In genomic region chr1:245322673-245323072, GRCh38 we compare ENCODE assay signal across 24 cellular contexts.
DNase-seq lines count a peak whose midpoint lies in the region; ATAC-seq, FAIRE-seq and TF ChIP-seq lines count a peak whose summit lies in the region.
"Had no signal": no experiment of that assay in that cellular context is flagged by ENCODE, and none has a peak within 500 bp of the region (broad histone marks: within the 10 kb centered on the region; RNA-seq: fewer than 3 reads in every experiment).

No MANE protein-coding gene starts in this region.

- peak overlapping the region; percentile 40 for H3K27ac ChIP-seq in cardiac muscle cell
- no peak overlapping the region for H3K27ac ChIP-seq in right cardiac atrium (ENCODE audit: low read length)
- no peak overlapping the region for H3K27ac ChIP-seq in OCI-LY3 (ENCODE audit: low read length)
- H3K27ac ChIP-seq in astrocyte (ENCODE audit: low read depth, low read length): no peak overlapping the region
- H3K27ac ChIP-seq: HL-60, prostate gland, suprapubic skin had no signal

- no peak overlapping the region for H3K27ac Mint-ChIP-seq in astrocyte (ENCODE audit: unreplicated experiment)
- H3K27ac Mint-ChIP-seq: activated naive CD4-positive, alpha-beta T cell treated with anti-CD3 and anti-CD28 coated beads, Interleukin-2, amount 50 U/mL, for 24 hours; brain; immature natural killer cell; natural killer cell treated with Interleukin-12 subunit alpha and Interleukin-12 subunit beta and Interleukin-15 and Interleukin-18, amount 100 ng/mL, for 72 hours had no signal

- TF ChIP-seq CTCF in cardiac muscle cell (IDR thresholded peaks at IDR 0.05; ENCODE audit: low read depth, low read length) (no peak), OCI-LY3 (IDR thresholded peaks at IDR 0.05; ENCODE audit: low read depth, low read length) (peak; percentile 41), astrocyte (IDR thresholded peaks at IDR 0.05; ENCODE audit: insufficient read depth, low read depth, low read length) (no peak)

- ATAC-seq in right cardiac atrium (no peak), left lobe of liver (no peak)
- ATAC-seq: natural killer cell treated with Interleukin-12 subunit alpha and Interleukin-12 subunit beta and Interleukin-15 and Interleukin-18, amount 100 ng/mL, for 72 hours had no signal

- H3K4me1 Mint-ChIP-seq in astrocyte (ENCODE audit: low read depth, unreplicated experiment): peaks cover 11% of the 10 kb centered on the region
- H3K4me1 Mint-ChIP-seq: activated naive CD4-positive, alpha-beta T cell treated with anti-CD3 and anti-CD28 coated beads, Interleukin-2, amount 50 U/mL, for 24 hours; immature natural killer cell had no signal

- H3K4me3 ChIP-seq in cardiac muscle cell: no peak overlapping the region
- H3K4me3 ChIP-seq in right cardiac atrium (ENCODE audit: low read length): no peak overlapping the region
- no peak overlapping the region for H3K4me3 ChIP-seq in OCI-LY3 (ENCODE audit: low read length)
- no peak overlapping the region for H3K4me3 ChIP-seq in astrocyte (ENCODE audit: insufficient read depth, low read depth, low read length)
- no peak overlapping the region for H3K4me3 ChIP-seq in HAP-1
- H3K4me3 ChIP-seq: lung, prostate gland, smooth muscle cell, suprapubic skin had no signal

- H3K27me3 Mint-ChIP-seq in astrocyte (ENCODE audit: low read depth, unreplicated experiment): peaks cover 12% of the 10 kb centered on the region
- H3K27me3 Mint-ChIP-seq: activated naive CD4-positive, alpha-beta T cell treated with anti-CD3 and anti-CD28 coated beads, Interleukin-2, amount 50 U/mL, for 24 hours had no signal

- FAIRE-seq in astrocyte (lab: Jason Lieb, UNC) (peak; percentile 59), urothelium cell line (lab: Jason Lieb, UNC) (no peak)
- FAIRE-seq: TTC549 had no signal

- intact Hi-C loops in right cardiac atrium (cut with DNase I): no loop called here

- DNase-seq in cardiac muscle cell (ENCODE audit: low read depth in 1 of 2, low spot score in 1 of 2) (no peak), right cardiac atrium (no peak), astrocyte (ENCODE audit: low read depth) (peak; percentile 54), urothelium cell line (ENCODE audit: low spot score) (peak; percentile 62), left lobe of liver (ENCODE audit: low spot score) (no peak), NCI-H2227 (lab: John Stamatoyannopoulos, UW; ENCODE audit: unreplicated experiment) (no peak), HAP-1 (ENCODE audit: low spot score in 2 of 2) (no peak)
- DNase-seq: activated CD4-positive, alpha-beta T cell treated with anti-CD3 and anti-CD28 coated beads, Interleukin-2, amount 50 U/mL, for 1 hour; Caco-2; GDM1; immature natural killer cell; KG1; NCI-H1417 treated with DMSO at 0.1 percent for 48 hours; NCI-H446 had no signal

- H3K4me2 ChIP-seq in OCI-LY3 (ENCODE audit: low read length): no peak overlapping the region
- no peak overlapping the region for H3K4me2 ChIP-seq in astrocyte (ENCODE audit: low read length)
- H3K4me2 ChIP-seq: smooth muscle cell had no signal

- H3K4me3 Mint-ChIP-seq in astrocyte (ENCODE audit: unreplicated experiment): no peak overlapping the region
- H3K4me3 Mint-ChIP-seq: activated naive CD4-positive, alpha-beta T cell treated with anti-CD3 and anti-CD28 coated beads, Interleukin-2, amount 50 U/mL, for 24 hours; brain; immature natural killer cell; natural killer cell treated with Interleukin-12 subunit alpha and Interleukin-12 subunit beta and Interleukin-15 and Interleukin-18, amount 100 ng/mL, for 72 hours had no signal

- 72% methylated on average over 4 of the region's 4 CpGs for WGBS in right cardiac atrium

- no peaks in the 10 kb centered on the region for H3K36me3 ChIP-seq in cardiac muscle cell
- no peaks in the 10 kb centered on the region for H3K36me3 ChIP-seq in OCI-LY3 (replicated peaks; ENCODE audit: low read depth, low read length)
- H3K36me3 ChIP-seq in astrocyte (ENCODE audit: insufficient read depth, low read length): no peaks in the 10 kb centered on the region
- H3K36me3 ChIP-seq in HAP-1 (replicated peaks): no peaks in the 10 kb centered on the region
- H3K36me3 ChIP-seq: prostate gland, suprapubic skin had no signal

- H3K36me3 Mint-ChIP-seq in astrocyte (ENCODE audit: low read depth, unreplicated experiment): peaks cover 2% of the 10 kb centered on the region
- H3K36me3 Mint-ChIP-seq: activated naive CD4-positive, alpha-beta T cell treated with anti-CD3 and anti-CD28 coated beads, Interleukin-2, amount 50 U/mL, for 24 hours; brain; immature natural killer cell; natural killer cell treated with Interleukin-12 subunit alpha and Interleukin-12 subunit beta and Interleukin-15 and Interleukin-18, amount 100 ng/mL, for 72 hours had no signal

- H3K27me3 ChIP-seq in cardiac muscle cell: no peaks in the 10 kb centered on the region
- no peaks in the 10 kb centered on the region for H3K27me3 ChIP-seq in right cardiac atrium (ENCODE audit: control insufficient read depth, insufficient read depth)
- H3K27me3 ChIP-seq in OCI-LY3 (ENCODE audit: low read depth, low read length): peaks cover 41% of the 10 kb centered on the region
- H3K27me3 ChIP-seq in astrocyte (ENCODE audit: insufficient read depth, low read length): no peaks in the 10 kb centered on the region
- H3K27me3 ChIP-seq in HAP-1 (ENCODE audit: low read depth): no peaks in the 10 kb centered on the region
- H3K27me3 ChIP-seq: suprapubic skin had no signal

- no peaks in the 10 kb centered on the region for H3K9me3 ChIP-seq in cardiac muscle cell (ENCODE audit: low read depth)
- no peaks in the 10 kb centered on the region for H3K9me3 ChIP-seq in right cardiac atrium (ENCODE audit: control insufficient read depth, low read length)
- H3K9me3 ChIP-seq in OCI-LY3 (ENCODE audit: insufficient read depth, low read length): no peaks in the 10 kb centered on the region
- H3K9me3 ChIP-seq in astrocyte (ENCODE audit: insufficient read depth, low read depth, low read length): no peaks in the 10 kb centered on the region
- H3K9me3 ChIP-seq in HAP-1: no peaks in the 10 kb centered on the region
- H3K9me3 ChIP-seq: Caco-2, prostate gland, suprapubic skin had no signal

- no peaks in the 10 kb centered on the region for H3K9me3 Mint-ChIP-seq in astrocyte (ENCODE audit: unreplicated experiment)
- H3K9me3 Mint-ChIP-seq: activated naive CD4-positive, alpha-beta T cell treated with anti-CD3 and anti-CD28 coated beads, Interleukin-2, amount 50 U/mL, for 24 hours; brain; immature natural killer cell; natural killer cell treated with Interleukin-12 subunit alpha and Interleukin-12 subunit beta and Interleukin-15 and Interleukin-18, amount 100 ng/mL, for 72 hours had no signal

- H2AFZ ChIP-seq in OCI-LY3 (ENCODE audit: low read depth, low read length) (no peak overlapping the region), astrocyte (ENCODE audit: low read depth, low read length) (no peak overlapping the region)

- in situ Hi-C loops in HAP-1 (cut with MboI; ENCODE audit: low sequenced_read_pairs): no loop called here

- H4K20me1 ChIP-seq in OCI-LY3 (ENCODE audit: insufficient read depth, low read length) (no peaks in the 10 kb centered on the region), astrocyte (ENCODE audit: insufficient read depth, low read length) (peaks cover 19% of the 10 kb centered on the region)

- H3K79me2 ChIP-seq in OCI-LY3 (ENCODE audit: low read length): no peaks in the 10 kb centered on the region
- H3K79me2 ChIP-seq in astrocyte (ENCODE audit: insufficient read depth, low read length): no peaks in the 10 kb centered on the region

- H3K4me1 ChIP-seq in cardiac muscle cell (ENCODE audit: low read depth) (peaks cover 50% of the 10 kb centered on the region), right cardiac atrium (ENCODE audit: control insufficient read depth, insufficient read depth, low read length) (no peaks in the 10 kb centered on the region), OCI-LY3 (ENCODE audit: low read length) (no peaks in the 10 kb centered on the region), astrocyte (ENCODE audit: insufficient read depth, low read length) (peaks cover 5% of the 10 kb centered on the region), HAP-1 (no peaks in the 10 kb centered on the region)
- H3K4me1 ChIP-seq: Caco-2, prostate gland, suprapubic skin had no signal

- H3K9ac ChIP-seq in OCI-LY3 (ENCODE audit: low read length): no peak overlapping the region
- H3K9ac ChIP-seq in astrocyte (ENCODE audit: low read length): no peak overlapping the region

Comparison
In these comparisons a context has a peak if more than half of its experiments do, and no peak if none do; other contexts are left out.
1. DNase-seq: peak in astrocyte (single experiment) and urothelium cell line (single experiment); none in cardiac muscle cell (0 of 2), right cardiac atrium (0 of 3), left lobe of liver (single experiment), NCI-H2227 (single experiment) and HAP-1 (0 of 2).